Comparison of ENCODE assay signal across 1 cellular context in the genomic region with DNA sequence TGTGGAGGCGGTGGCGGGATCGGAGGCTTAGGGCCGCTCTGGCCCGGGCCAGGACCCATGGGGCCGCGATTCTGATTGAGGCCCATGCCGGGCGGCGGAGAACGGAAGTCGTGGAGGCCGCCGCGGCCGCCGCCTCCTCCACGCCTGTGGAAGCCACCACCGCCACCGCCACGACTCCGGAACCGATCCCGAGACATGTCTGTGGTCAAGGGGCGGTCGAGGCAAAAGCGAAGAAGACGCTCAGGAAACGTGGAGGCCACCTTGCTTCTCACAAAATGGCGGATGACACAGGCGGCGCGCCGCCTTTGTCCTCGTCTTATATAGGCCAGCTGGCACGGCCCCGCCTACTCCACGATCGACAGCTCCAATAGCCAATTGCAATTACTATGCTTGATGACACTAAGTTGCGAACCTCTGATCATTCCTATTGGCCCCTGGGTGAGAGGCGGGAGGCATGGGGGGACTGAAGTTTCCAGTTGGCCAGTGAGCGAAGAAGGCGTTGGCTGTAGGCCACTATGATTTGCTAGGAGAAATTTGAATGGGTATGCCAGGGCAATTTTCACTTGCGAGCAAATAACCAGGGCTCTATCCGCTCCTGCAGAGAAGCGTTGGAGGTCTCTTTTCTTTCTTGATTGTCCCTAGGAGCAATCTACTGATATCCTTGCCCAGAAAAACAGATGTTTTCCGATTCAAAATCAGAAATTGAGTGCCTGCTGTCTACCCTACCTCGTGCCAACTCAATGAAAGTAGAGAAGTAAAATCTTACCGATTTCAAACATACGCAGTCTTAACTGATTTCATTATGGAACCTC.
TF ChIP-seq lines count a peak whose summit lies in the region.

A gene with protein sequence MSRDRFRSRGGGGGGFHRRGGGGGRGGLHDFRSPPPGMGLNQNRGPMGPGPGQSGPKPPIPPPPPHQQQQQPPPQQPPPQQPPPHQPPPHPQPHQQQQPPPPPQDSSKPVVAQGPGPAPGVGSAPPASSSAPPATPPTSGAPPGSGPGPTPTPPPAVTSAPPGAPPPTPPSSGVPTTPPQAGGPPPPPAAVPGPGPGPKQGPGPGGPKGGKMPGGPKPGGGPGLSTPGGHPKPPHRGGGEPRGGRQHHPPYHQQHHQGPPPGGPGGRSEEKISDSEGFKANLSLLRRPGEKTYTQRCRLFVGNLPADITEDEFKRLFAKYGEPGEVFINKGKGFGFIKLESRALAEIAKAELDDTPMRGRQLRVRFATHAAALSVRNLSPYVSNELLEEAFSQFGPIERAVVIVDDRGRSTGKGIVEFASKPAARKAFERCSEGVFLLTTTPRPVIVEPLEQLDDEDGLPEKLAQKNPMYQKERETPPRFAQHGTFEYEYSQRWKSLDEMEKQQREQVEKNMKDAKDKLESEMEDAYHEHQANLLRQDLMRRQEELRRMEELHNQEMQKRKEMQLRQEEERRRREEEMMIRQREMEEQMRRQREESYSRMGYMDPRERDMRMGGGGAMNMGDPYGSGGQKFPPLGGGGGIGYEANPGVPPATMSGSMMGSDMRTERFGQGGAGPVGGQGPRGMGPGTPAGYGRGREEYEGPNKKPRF (minus strand): TSS at position 293 of the 812 bp plus-strand sequence. CDS start 96 bp downstream, at position 197.

TF ChIP-seq in K562, 482 proteins besides CTCF, POLR2A, EP300 and RAD21 (continued from another document and continues in another):
- TF ChIP-seq, protein P1, sequence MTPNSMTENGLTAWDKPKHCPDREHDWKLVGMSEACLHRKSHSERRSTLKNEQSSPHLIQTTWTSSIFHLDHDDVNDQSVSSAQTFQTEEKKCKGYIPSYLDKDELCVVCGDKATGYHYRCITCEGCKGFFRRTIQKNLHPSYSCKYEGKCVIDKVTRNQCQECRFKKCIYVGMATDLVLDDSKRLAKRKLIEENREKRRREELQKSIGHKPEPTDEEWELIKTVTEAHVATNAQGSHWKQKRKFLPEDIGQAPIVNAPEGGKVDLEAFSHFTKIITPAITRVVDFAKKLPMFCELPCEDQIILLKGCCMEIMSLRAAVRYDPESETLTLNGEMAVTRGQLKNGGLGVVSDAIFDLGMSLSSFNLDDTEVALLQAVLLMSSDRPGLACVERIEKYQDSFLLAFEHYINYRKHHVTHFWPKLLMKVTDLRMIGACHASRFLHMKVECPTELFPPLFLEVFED (CRISPR knock-in tag; conservative IDR thresholded peaks at IDR 0.05): no peak
- TF ChIP-seq ZNF431 (CRISPR knock-in tag; IDR thresholded peaks at IDR 0.05): 0 out of 2 replicates have a peak, but pooled peaks have one; percentile 16
- TF ChIP-seq ZNF785 (CRISPR knock-in tag; IDR thresholded peaks at IDR 0.05): no peak
- TF ChIP-seq, protein P2, sequence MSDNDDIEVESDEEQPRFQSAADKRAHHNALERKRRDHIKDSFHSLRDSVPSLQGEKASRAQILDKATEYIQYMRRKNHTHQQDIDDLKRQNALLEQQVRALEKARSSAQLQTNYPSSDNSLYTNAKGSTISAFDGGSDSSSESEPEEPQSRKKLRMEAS (CRISPR knock-in tag; IDR thresholded peaks at IDR 0.05): peak; percentile 97
- TF ChIP-seq XRCC4 (IDR thresholded peaks at IDR 0.05; ENCODE audit: extremely low read depth, insufficient read depth, insufficient read length): no peak
- TF ChIP-seq, protein P3, sequence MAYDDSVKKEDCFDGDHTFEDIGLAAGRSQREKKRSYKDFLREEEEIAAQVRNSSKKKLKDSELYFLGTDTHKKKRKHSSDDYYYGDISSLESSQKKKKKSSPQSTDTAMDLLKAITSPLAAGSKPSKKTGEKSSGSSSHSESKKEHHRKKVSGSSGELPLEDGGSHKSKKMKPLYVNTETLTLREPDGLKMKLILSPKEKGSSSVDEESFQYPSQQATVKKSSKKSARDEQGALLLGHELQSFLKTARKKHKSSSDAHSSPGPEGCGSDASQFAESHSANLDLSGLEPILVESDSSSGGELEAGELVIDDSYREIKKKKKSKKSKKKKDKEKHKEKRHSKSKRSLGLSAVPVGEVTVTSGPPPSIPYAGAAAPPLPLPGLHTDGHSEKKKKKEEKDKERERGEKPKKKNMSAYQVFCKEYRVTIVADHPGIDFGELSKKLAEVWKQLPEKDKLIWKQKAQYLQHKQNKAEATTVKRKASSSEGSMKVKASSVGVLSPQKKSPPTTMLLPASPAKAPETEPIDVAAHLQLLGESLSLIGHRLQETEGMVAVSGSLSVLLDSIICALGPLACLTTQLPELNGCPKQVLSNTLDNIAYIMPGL (CRISPR knock-in tag; IDR thresholded peaks at IDR 0.05): peak; percentile 63
- TF ChIP-seq, protein P4, sequence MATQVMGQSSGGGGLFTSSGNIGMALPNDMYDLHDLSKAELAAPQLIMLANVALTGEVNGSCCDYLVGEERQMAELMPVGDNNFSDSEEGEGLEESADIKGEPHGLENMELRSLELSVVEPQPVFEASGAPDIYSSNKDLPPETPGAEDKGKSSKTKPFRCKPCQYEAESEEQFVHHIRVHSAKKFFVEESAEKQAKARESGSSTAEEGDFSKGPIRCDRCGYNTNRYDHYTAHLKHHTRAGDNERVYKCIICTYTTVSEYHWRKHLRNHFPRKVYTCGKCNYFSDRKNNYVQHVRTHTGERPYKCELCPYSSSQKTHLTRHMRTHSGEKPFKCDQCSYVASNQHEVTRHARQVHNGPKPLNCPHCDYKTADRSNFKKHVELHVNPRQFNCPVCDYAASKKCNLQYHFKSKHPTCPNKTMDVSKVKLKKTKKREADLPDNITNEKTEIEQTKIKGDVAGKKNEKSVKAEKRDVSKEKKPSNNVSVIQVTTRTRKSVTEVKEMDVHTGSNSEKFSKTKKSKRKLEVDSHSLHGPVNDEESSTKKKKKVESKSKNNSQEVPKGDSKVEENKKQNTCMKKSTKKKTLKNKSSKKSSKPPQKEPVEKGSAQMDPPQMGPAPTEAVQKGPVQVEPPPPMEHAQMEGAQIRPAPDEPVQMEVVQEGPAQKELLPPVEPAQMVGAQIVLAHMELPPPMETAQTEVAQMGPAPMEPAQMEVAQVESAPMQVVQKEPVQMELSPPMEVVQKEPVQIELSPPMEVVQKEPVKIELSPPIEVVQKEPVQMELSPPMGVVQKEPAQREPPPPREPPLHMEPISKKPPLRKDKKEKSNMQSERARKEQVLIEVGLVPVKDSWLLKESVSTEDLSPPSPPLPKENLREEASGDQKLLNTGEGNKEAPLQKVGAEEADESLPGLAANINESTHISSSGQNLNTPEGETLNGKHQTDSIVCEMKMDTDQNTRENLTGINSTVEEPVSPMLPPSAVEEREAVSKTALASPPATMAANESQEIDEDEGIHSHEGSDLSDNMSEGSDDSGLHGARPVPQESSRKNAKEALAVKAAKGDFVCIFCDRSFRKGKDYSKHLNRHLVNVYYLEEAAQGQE (CRISPR knock-in tag; IDR thresholded peaks at IDR 0.05; ENCODE audit: low read depth): 0 out of 2 replicates have a peak, but pooled peaks have one; percentile 36
- TF ChIP-seq HNRNPH1 (optimal IDR thresholded peaks at IDR 0.05; ENCODE audit: low read depth, low read length): no peak
- TF ChIP-seq DACH1 (IDR thresholded peaks at IDR 0.05; ENCODE audit: partially characterized antibody): peak; percentile 80
- peak; percentile 51 for TF ChIP-seq BCOR (IDR thresholded peaks at IDR 0.05)
- TF ChIP-seq NR2C2 (CRISPR knock-in tag; IDR thresholded peaks at IDR 0.05): peak; percentile 80; the same call in 1 of the 2 replicates
- no peak for TF ChIP-seq NR2C2 (tag; IDR thresholded peaks at IDR 0.05)
- TF ChIP-seq, protein P5, sequence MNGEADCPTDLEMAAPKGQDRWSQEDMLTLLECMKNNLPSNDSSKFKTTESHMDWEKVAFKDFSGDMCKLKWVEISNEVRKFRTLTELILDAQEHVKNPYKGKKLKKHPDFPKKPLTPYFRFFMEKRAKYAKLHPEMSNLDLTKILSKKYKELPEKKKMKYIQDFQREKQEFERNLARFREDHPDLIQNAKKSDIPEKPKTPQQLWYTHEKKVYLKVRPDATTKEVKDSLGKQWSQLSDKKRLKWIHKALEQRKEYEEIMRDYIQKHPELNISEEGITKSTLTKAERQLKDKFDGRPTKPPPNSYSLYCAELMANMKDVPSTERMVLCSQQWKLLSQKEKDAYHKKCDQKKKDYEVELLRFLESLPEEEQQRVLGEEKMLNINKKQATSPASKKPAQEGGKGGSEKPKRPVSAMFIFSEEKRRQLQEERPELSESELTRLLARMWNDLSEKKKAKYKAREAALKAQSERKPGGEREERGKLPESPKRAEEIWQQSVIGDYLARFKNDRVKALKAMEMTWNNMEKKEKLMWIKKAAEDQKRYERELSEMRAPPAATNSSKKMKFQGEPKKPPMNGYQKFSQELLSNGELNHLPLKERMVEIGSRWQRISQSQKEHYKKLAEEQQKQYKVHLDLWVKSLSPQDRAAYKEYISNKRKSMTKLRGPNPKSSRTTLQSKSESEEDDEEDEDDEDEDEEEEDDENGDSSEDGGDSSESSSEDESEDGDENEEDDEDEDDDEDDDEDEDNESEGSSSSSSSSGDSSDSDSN (IDR thresholded peaks at IDR 0.05; ENCODE audit: borderline replicate concordance in 1 of 2, low read depth in 2 of 2, low read length in 2 of 2): no peak
- TF ChIP-seq, protein P6, sequence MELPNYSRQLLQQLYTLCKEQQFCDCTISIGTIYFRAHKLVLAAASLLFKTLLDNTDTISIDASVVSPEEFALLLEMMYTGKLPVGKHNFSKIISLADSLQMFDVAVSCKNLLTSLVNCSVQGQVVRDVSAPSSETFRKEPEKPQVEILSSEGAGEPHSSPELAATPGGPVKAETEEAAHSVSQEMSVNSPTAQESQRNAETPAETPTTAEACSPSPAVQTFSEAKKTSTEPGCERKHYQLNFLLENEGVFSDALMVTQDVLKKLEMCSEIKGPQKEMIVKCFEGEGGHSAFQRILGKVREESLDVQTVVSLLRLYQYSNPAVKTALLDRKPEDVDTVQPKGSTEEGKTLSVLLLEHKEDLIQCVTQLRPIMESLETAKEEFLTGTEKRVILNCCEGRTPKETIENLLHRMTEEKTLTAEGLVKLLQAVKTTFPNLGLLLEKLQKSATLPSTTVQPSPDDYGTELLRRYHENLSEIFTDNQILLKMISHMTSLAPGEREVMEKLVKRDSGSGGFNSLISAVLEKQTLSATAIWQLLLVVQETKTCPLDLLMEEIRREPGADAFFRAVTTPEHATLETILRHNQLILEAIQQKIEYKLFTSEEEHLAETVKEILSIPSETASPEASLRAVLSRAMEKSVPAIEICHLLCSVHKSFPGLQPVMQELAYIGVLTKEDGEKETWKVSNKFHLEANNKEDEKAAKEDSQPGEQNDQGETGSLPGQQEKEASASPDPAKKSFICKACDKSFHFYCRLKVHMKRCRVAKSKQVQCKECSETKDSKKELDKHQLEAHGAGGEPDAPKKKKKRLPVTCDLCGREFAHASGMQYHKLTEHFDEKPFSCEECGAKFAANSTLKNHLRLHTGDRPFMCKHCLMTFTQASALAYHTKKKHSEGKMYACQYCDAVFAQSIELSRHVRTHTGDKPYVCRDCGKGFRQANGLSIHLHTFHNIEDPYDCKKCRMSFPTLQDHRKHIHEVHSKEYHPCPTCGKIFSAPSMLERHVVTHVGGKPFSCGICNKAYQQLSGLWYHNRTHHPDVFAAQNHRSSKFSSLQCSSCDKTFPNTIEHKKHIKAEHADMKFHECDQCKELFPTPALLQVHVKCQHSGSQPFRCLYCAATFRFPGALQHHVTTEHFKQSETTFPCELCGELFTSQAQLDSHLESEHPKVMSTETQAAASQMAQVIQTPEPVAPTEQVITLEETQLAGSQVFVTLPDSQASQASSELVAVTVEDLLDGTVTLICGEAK (IDR thresholded peaks at IDR 0.05): peak; percentile 54; the same call in 1 of the 2 replicates
- TF ChIP-seq, protein P6 (CRISPR knock-in tag; IDR thresholded peaks at IDR 0.05): no peak
- no peak for TF ChIP-seq BMI1 (IDR thresholded peaks at IDR 0.05; ENCODE audit: low read length)
- no peak for TF ChIP-seq EHMT2 (IDR thresholded peaks at IDR 0.05)
- peak; percentile 73; the same call in 1 of the 2 replicates for TF ChIP-seq PHF21A (IDR thresholded peaks at IDR 0.05; ENCODE audit: borderline replicate concordance, low read depth)
- 0 out of 2 replicates have a peak, but pooled peaks have one; percentile 47 for TF ChIP-seq GATAD2B (IDR thresholded peaks at IDR 0.05; ENCODE audit: borderline replicate concordance)
- TF ChIP-seq, protein P7, sequence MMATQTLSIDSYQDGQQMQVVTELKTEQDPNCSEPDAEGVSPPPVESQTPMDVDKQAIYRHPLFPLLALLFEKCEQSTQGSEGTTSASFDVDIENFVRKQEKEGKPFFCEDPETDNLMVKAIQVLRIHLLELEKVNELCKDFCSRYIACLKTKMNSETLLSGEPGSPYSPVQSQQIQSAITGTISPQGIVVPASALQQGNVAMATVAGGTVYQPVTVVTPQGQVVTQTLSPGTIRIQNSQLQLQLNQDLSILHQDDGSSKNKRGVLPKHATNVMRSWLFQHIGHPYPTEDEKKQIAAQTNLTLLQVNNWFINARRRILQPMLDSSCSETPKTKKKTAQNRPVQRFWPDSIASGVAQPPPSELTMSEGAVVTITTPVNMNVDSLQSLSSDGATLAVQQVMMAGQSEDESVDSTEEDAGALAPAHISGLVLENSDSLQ (IDR thresholded peaks at IDR 0.05): peak; percentile 100
- TF ChIP-seq GATA2 (CRISPR knock-in tag; IDR thresholded peaks at IDR 0.05): no peak
- TF ChIP-seq, protein P8, sequence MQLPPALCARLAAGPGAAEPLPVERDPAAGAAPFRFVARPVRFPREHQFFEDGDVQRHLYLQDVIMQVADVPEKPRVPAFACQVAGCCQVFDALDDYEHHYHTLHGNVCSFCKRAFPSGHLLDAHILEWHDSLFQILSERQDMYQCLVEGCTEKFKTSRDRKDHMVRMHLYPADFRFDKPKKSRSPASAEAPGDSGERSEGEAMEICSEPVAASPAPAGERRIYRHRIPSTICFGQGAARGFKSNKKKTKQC (CRISPR knock-in tag; IDR thresholded peaks at IDR 0.05): peak; percentile 93
- 0 out of 2 replicates have a peak, but pooled peaks have one; percentile 48 for TF ChIP-seq BHLHE40 (IDR thresholded peaks at IDR 0.05; ENCODE audit: low read length)
- no peak for TF ChIP-seq ZNF324 (CRISPR knock-in tag; IDR thresholded peaks at IDR 0.05)
- no peak for TF ChIP-seq SREBF2 (CRISPR knock-in tag; IDR thresholded peaks at IDR 0.05)
- peak; percentile 24; the same call in 1 of the 2 replicates for TF ChIP-seq ARID1B (IDR thresholded peaks at IDR 0.05)
